ENCODE assay signal across 11 cellular contexts in genomic region chr3:138935505-138935863, GRCh38. TPM values are rescaled to one million over a fixed set of nuclear protein-coding genes. Genes with fewer than 3 reads are reported as not detected.
DNase-seq lines count a peak whose midpoint lies in the region; ATAC-seq, FAIRE-seq and TF ChIP-seq lines count a peak whose summit lies in the region.
"Had no signal": no experiment of that assay in that cellular context is flagged by ENCODE, and none has a peak within 500 bp of the region (broad histone marks: within the 10 kb centered on the region; RNA-seq: fewer than 3 reads in every experiment).

No MANE protein-coding gene starts in this region.

- peak overlapping the region; percentile 40 for H3K27ac ChIP-seq in C4-2B
- H3K27ac ChIP-seq in HL-60 (replicated peaks) = no peak overlapping the region
- no peak overlapping the region for H3K27ac ChIP-seq in prostate gland
- H3K27ac ChIP-seq: esophagus muscularis mucosa had no signal

- no peak for FAIRE-seq in RCC 7860 (lab: Jason Lieb, UNC)

- TF ChIP-seq POLR2A in prostate gland (IDR thresholded peaks at IDR 0.05) = no peak

- H3K4me3 ChIP-seq in HL-60 (replicated peaks; ENCODE audit: insufficient read depth, low read length) = peak overlapping the region; percentile 43; the same call in 1 of the 2 replicates
- H3K4me3 ChIP-seq in prostate gland = no peak overlapping the region

- no peak for DNase-seq in HL-60 (ENCODE audit: low read depth in 1 of 2, low spot score in 1 of 2)
- DNase-seq in activated naive CD8-positive, alpha-beta T cell treated with anti-CD3 and anti-CD28 coated beads, Interleukin-2, amount 10 ng/mL, durations not matched to agents 7 days and 5 days = no peak
- DNase-seq in naive B cell = no peak
- no peak for DNase-seq in prostate gland (ENCODE audit: low spot score)
- no peak for DNase-seq in NCI-H1436 treated with DMSO at 0.1 percent for 48 hours (lab: John Stamatoyannopoulos, UW)
- no peak for DNase-seq in RCC 7860 (ENCODE audit: low spot score)
- DNase-seq: NCI-H2227 treated with DMSO at 0.1 percent for 48 hours had no signal

- no peaks in the 10 kb centered on the region for H3K9me3 ChIP-seq in prostate gland
- H3K9me3 ChIP-seq: esophagus muscularis mucosa had no signal

- H3K4me3 Mint-ChIP-seq in activated naive CD8-positive, alpha-beta T cell treated with anti-CD3 and anti-CD28 coated beads, Interleukin-2, amount 10 ng/mL, durations not matched to agents 7 days and 5 days = peak overlapping the region; percentile 72
- peak overlapping the region; percentile 53 to 85 (median 78) for H3K4me3 Mint-ChIP-seq in naive B cell

- POLR2A ChIA-PET in activated naive CD8-positive, alpha-beta T cell treated with anti-CD3 and anti-CD28 coated beads, Interleukin-2, amount 10 ng/mL, durations not matched to agents 7 days and 5 days (lab: Charles Lee) = no interaction called here

- peaks cover 71% of the 10 kb centered on the region for H3K27me3 Mint-ChIP-seq in activated naive CD8-positive, alpha-beta T cell treated with anti-CD3 and anti-CD28 coated beads, Interleukin-2, amount 10 ng/mL, durations not matched to agents 7 days and 5 days
- peaks cover 75 to 93% (median 78%) of the 10 kb centered on the region in 3 donors for H3K27me3 Mint-ChIP-seq in naive B cell

- peaks cover 58% of the 10 kb centered on the region for H3K27me3 ChIP-seq in HL-60 (ENCODE audit: insufficient read depth, poor library complexity, severe bottlenecking)
- H3K27me3 ChIP-seq in prostate gland (replicated peaks; ENCODE audit: insufficient read depth) = peaks cover 40% of the 10 kb centered on the region

- ATAC-seq in activated naive CD8-positive, alpha-beta T cell treated with anti-CD3 and anti-CD28 coated beads, Interleukin-2, amount 10 ng/mL, durations not matched to agents 7 days and 5 days (ENCODE audit: low read depth) = no peak
- ATAC-seq in naive B cell (ENCODE audit: low read depth in 2 of 2) = peak in 1 of 2 donors; percentile 3
- no peak for ATAC-seq in HG02840 (IDR thresholded peaks at IDR 0.05; ENCODE audit: low FRiP score, unreplicated experiment)

- no peaks in the 10 kb centered on the region for H3K9me3 Mint-ChIP-seq in activated naive CD8-positive, alpha-beta T cell treated with anti-CD3 and anti-CD28 coated beads, Interleukin-2, amount 10 ng/mL, durations not matched to agents 7 days and 5 days
- peaks cover 0 to 2% (median 0%) of the 10 kb centered on the region in 7 donors for H3K9me3 Mint-ChIP-seq in naive B cell

- no peak for TF ChIP-seq CTCF in C4-2B (conservative IDR thresholded peaks at IDR 0.05)
- TF ChIP-seq CTCF in HL-60 (IDR thresholded peaks at IDR 0.05; ENCODE audit: insufficient read depth, low read length) = no peak
- no peak for TF ChIP-seq CTCF in prostate gland (IDR thresholded peaks at IDR 0.05)

- H3K27ac Mint-ChIP-seq in activated naive CD8-positive, alpha-beta T cell treated with anti-CD3 and anti-CD28 coated beads, Interleukin-2, amount 10 ng/mL, durations not matched to agents 7 days and 5 days = peak overlapping the region; percentile 42
- H3K27ac Mint-ChIP-seq in naive B cell = peak overlapping the region in 2 of 6 donors; percentile 56 to 59

- H3K36me3 Mint-ChIP-seq in activated naive CD8-positive, alpha-beta T cell treated with anti-CD3 and anti-CD28 coated beads, Interleukin-2, amount 10 ng/mL, durations not matched to agents 7 days and 5 days = no peaks in the 10 kb centered on the region
- no peaks in the 10 kb centered on the region for H3K36me3 Mint-ChIP-seq in naive B cell

- H3K4me1 Mint-ChIP-seq in activated naive CD8-positive, alpha-beta T cell treated with anti-CD3 and anti-CD28 coated beads, Interleukin-2, amount 10 ng/mL, durations not matched to agents 7 days and 5 days = peaks cover 20% of the 10 kb centered on the region
- peaks cover 14 to 40% (median 38%) of the 10 kb centered on the region in 3 donors for H3K4me1 Mint-ChIP-seq in naive B cell

- WGBS in prostate gland = 81% methylated on average over 7 of the region's 7 CpGs

- H3K36me3 ChIP-seq in prostate gland = no peaks in the 10 kb centered on the region
- H3K36me3 ChIP-seq: esophagus muscularis mucosa had no signal

- H3K4me1 ChIP-seq in prostate gland (replicated peaks) = peaks cover 13% of the 10 kb centered on the region

- intact Hi-C loops in prostate gland (cut with DNase I) = loop anchor here (5.0 kb wide), 1 partner anchor 392 kb away; no protein-coding TSS in a partner anchor

RNA-seq across cellular contexts. Expression of gene FOXL2, which starts 11.5 kb away (rescaled TPM):
- not detected for total RNA-seq in activated naive CD8-positive, alpha-beta T cell treated with anti-CD3 and anti-CD28 coated beads, Interleukin-2, amount 10 ng/mL, durations not matched to agents 7 days and 5 days
- not detected for polyA plus RNA-seq in naive B cell (ENCODE audit: low read depth in 6 of 6)
- total RNA-seq in prostate gland = under 1 TPM in 1 of 2 donors, not detected in 1; 0.68 TPM
- total RNA-seq: mononuclear cell had no signal

RNA-seq across cellular contexts. Expression of gene FOXL2NB, which starts 11.5 kb away (rescaled TPM):
- not detected for total RNA-seq in activated naive CD8-positive, alpha-beta T cell treated with anti-CD3 and anti-CD28 coated beads, Interleukin-2, amount 10 ng/mL, durations not matched to agents 7 days and 5 days
- polyA plus RNA-seq in naive B cell (ENCODE audit: low read depth in 6 of 6) = not detected
- under 1 TPM in 1 of 2 donors, not detected in 1; 0.28 TPM for total RNA-seq in prostate gland
- total RNA-seq: esophagus muscularis mucosa had no signal
